In the genomic region with DNA sequence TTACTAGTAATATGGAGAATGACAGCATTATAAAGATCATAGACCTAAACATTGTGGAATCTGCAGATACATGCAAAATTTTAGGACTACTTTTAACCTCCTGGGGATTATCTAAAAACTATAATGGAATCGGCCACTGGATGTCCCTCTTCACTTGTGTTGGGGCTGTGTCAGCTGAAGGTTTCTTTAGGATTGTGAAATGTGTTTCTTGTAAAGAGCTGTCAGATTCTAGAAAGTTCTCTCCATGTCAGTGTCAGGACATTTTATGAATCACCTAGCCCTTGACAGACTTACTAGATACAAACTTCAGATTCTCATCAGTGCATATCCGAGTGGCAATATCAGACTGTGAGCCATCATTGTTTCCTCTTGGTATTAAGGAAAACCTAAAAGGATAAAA, we compare ENCODE assay signal across 8 cellular contexts.
A peak's percentile ranks its signal among the peaks of the same experiment; 100 is the strongest.
DNase-seq lines count a peak whose midpoint lies in the region; ATAC-seq, FAIRE-seq and TF ChIP-seq lines count a peak whose summit lies in the region.

No MANE protein-coding gene starts in this region.

- no peaks in the 10 kb centered on the region for H3K36me3 ChIP-seq in MM.1S (replicated peaks; ENCODE audit: insufficient read depth, low read length)
- peaks cover 13 to 74% (median 49%) of the 10 kb centered on the region in 4 donors for H3K36me3 ChIP-seq in liver (ENCODE audit: control insufficient read depth in 4 of 4, insufficient read depth in 3 of 4, low read depth in 1 of 4, low read length in 3 of 4)
- H3K36me3 ChIP-seq in upper lobe of left lung, result no peaks in the 10 kb centered on the region

- no peak overlapping the region for H3K27ac Mint-ChIP-seq in activated CD4-positive, alpha-beta memory T cell treated with anti-CD3 and anti-CD28 coated beads, Interleukin-2, amount 10 ng/mL, durations not matched to agents 7 days and 5 days
- no peak overlapping the region for H3K27ac Mint-ChIP-seq in activated CD4-positive, alpha-beta memory T cell treated with anti-CD3 and anti-CD28 coated beads for 36 hours

- no peaks in the 10 kb centered on the region for H3K36me3 Mint-ChIP-seq in activated CD4-positive, alpha-beta memory T cell treated with anti-CD3 and anti-CD28 coated beads, Interleukin-2, amount 10 ng/mL, durations not matched to agents 7 days and 5 days (ENCODE audit: low read depth)
- no peaks in the 10 kb centered on the region for H3K36me3 Mint-ChIP-seq in activated CD4-positive, alpha-beta memory T cell treated with anti-CD3 and anti-CD28 coated beads for 36 hours

- H3F3A ChIP-seq in MM.1S (ENCODE audit: insufficient read depth, low read length), result no peaks in the 10 kb centered on the region

- intact Hi-C loops in activated CD4-positive, alpha-beta memory T cell treated with anti-CD3 and anti-CD28 coated beads for 36 hours (cut with micrococcal nuclease), result no loop called here

- H3K9me3 ChIP-seq in MM.1S (replicated peaks; ENCODE audit: insufficient read depth, low read length) (no peaks in the 10 kb centered on the region), liver (ENCODE audit: control insufficient read depth in 4 of 4, low read length in 3 of 4) (no peaks in the 10 kb centered on the region), upper lobe of left lung (peaks cover 0 to 5% (median 0%) of the 10 kb centered on the region in 4 donors)

- FAIRE-seq in D721Med (lab: Jason Lieb, UNC), result peak; percentile 88

- peak; percentile 51 for TF ChIP-seq CTCF in D721Med (IDR thresholded peaks at IDR 0.05; ENCODE audit: insufficient read depth, missing control alignments)
- TF ChIP-seq CTCF in MM.1S (IDR thresholded peaks at IDR 0.05; ENCODE audit: low read length), result peak; percentile 17
- TF ChIP-seq CTCF in astrocyte of the cerebellum (IDR thresholded peaks at IDR 0.05; ENCODE audit: low read depth, low read length, missing control alignments), result no peak
- TF ChIP-seq CTCF in liver (IDR thresholded peaks at IDR 0.05; ENCODE audit: low read depth, low read length, missing input control), result no peak
- TF ChIP-seq CTCF in upper lobe of left lung (IDR thresholded peaks at IDR 0.05), result peak in 1 of 6 experiments; percentile 7

- ATAC-seq in upper lobe of left lung (ENCODE audit: low FRiP score in 2 of 2), result no peak

- no peaks in the 10 kb centered on the region for H3K4me1 Mint-ChIP-seq in activated CD4-positive, alpha-beta memory T cell treated with anti-CD3 and anti-CD28 coated beads, Interleukin-2, amount 10 ng/mL, durations not matched to agents 7 days and 5 days
- no peaks in the 10 kb centered on the region for H3K4me1 Mint-ChIP-seq in activated CD4-positive, alpha-beta memory T cell treated with anti-CD3 and anti-CD28 coated beads for 36 hours (ENCODE audit: low read depth)

- H2AFZ ChIP-seq in MM.1S (ENCODE audit: low read length), result no peak overlapping the region

- POLR2A ChIA-PET in activated CD4-positive, alpha-beta memory T cell treated with anti-CD3 and anti-CD28 coated beads, Interleukin-2, amount 10 ng/mL, durations not matched to agents 7 days and 5 days (lab: Charles Lee), result no interaction called here
- POLR2A ChIA-PET in activated CD4-positive, alpha-beta memory T cell treated with anti-CD3 and anti-CD28 coated beads for 36 hours (lab: Charles Lee), result no interaction called here

- no peak overlapping the region for H3K4me3 Mint-ChIP-seq in activated CD4-positive, alpha-beta memory T cell treated with anti-CD3 and anti-CD28 coated beads, Interleukin-2, amount 10 ng/mL, durations not matched to agents 7 days and 5 days
- no peak overlapping the region for H3K4me3 Mint-ChIP-seq in activated CD4-positive, alpha-beta memory T cell treated with anti-CD3 and anti-CD28 coated beads for 36 hours

- H3K27me3 ChIP-seq in MM.1S (replicated peaks; ENCODE audit: insufficient read depth, low read length) (no peaks in the 10 kb centered on the region), liver (ENCODE audit: control insufficient read depth in 4 of 4, insufficient read depth in 4 of 4, low read length in 3 of 4) (no peaks in the 10 kb centered on the region), upper lobe of left lung (no peaks in the 10 kb centered on the region)

- 66% methylated on average over 2 of the region's 2 CpGs for WGBS in liver
- WGBS in upper lobe of left lung, 2 donors, result 42 to 48% methylated on average over 2 of the region's 2 CpGs

- CTCF ChIA-PET in activated CD4-positive, alpha-beta memory T cell treated with anti-CD3 and anti-CD28 coated beads, Interleukin-2, amount 10 ng/mL, durations not matched to agents 7 days and 5 days (lab: Charles Lee), result no interaction called here
- CTCF ChIA-PET in activated CD4-positive, alpha-beta memory T cell treated with anti-CD3 and anti-CD28 coated beads for 36 hours (lab: Charles Lee), result no interaction called here

- TF ChIP-seq EP300 in upper lobe of left lung (IDR thresholded peaks at IDR 0.05), result no peak

- no peak for TF ChIP-seq POLR2A in upper lobe of left lung (IDR thresholded peaks at IDR 0.05)

- no peak overlapping the region for H3K9ac ChIP-seq in MM.1S (ENCODE audit: low read length)
- no peak overlapping the region for H3K9ac ChIP-seq in liver (ENCODE audit: low read depth in 1 of 2, low read length in 2 of 2)

- DNase-seq in D721Med (ENCODE audit: insufficient read length, low spot score), result no peak
- DNase-seq in MM.1S, result peak; percentile 13
- DNase-seq in astrocyte of the cerebellum (ENCODE audit: low read depth), result peak; percentile 0
- DNase-seq in activated CD4-positive, alpha-beta memory T cell treated with anti-CD3 and anti-CD28 coated beads, Interleukin-2, amount 10 ng/mL, durations not matched to agents 7 days and 5 days, result no peak
- DNase-seq in activated CD4-positive, alpha-beta memory T cell treated with anti-CD3 and anti-CD28 coated beads for 36 hours, result no peak
- DNase-seq in upper lobe of left lung, result no peak
- DNase-seq in central memory CD4-positive, alpha-beta T cell, result no peak

- H3K4me2 ChIP-seq in MM.1S (ENCODE audit: low read depth, low read length), result no peak overlapping the region

- H3K4me1 ChIP-seq in MM.1S (ENCODE audit: low read length) (no peaks in the 10 kb centered on the region), liver (ENCODE audit: control insufficient read depth in 4 of 4, insufficient read depth in 4 of 4, low read length in 3 of 4) (peaks cover 0 to 30% (median 10%) of the 10 kb centered on the region in 4 donors), upper lobe of left lung (no peaks in the 10 kb centered on the region)

- H3K4me3 ChIP-seq in MM.1S (ENCODE audit: low read length) (no peak overlapping the region), astrocyte of the cerebellum (ENCODE audit: low read depth, low read length) (no peak overlapping the region), liver (ENCODE audit: low read depth in 1 of 3, low read length in 3 of 3) (no peak overlapping the region), upper lobe of left lung (no peak overlapping the region)

- in situ Hi-C loops in astrocyte of the cerebellum (cut with HindIII; ENCODE audit: low sequenced_read_pairs), result no loop called here

- no peaks in the 10 kb centered on the region for H3K27me3 Mint-ChIP-seq in activated CD4-positive, alpha-beta memory T cell treated with anti-CD3 and anti-CD28 coated beads, Interleukin-2, amount 10 ng/mL, durations not matched to agents 7 days and 5 days
- no peaks in the 10 kb centered on the region for H3K27me3 Mint-ChIP-seq in activated CD4-positive, alpha-beta memory T cell treated with anti-CD3 and anti-CD28 coated beads for 36 hours

- H3K9me3 Mint-ChIP-seq in activated CD4-positive, alpha-beta memory T cell treated with anti-CD3 and anti-CD28 coated beads, Interleukin-2, amount 10 ng/mL, durations not matched to agents 7 days and 5 days, result peaks cover 9% of the 10 kb centered on the region
- H3K9me3 Mint-ChIP-seq in activated CD4-positive, alpha-beta memory T cell treated with anti-CD3 and anti-CD28 coated beads for 36 hours, result peaks cover 9% of the 10 kb centered on the region

- peak; percentile 46 to 57 for TF ChIP-seq RAD21 in liver (IDR thresholded peaks at IDR 0.05)

- H3K9me2 ChIP-seq in MM.1S (replicated peaks; ENCODE audit: insufficient read depth, low read length), result no peaks in the 10 kb centered on the region

- no peaks in the 10 kb centered on the region for H3K79me2 ChIP-seq in MM.1S (ENCODE audit: low read length)

- no peaks in the 10 kb centered on the region for H4K20me1 ChIP-seq in MM.1S (ENCODE audit: insufficient read depth, low read length)

- no peak overlapping the region for H3K27ac ChIP-seq in MM.1S (ENCODE audit: low read length)
- H3K27ac ChIP-seq in liver (ENCODE audit: low read depth in 1 of 2, low read length in 2 of 2), result no peak overlapping the region
- no peak overlapping the region for H3K27ac ChIP-seq in upper lobe of left lung

TF ChIP-seq in liver, 16 proteins besides CTCF, POLR2A, EP300 and RAD21:
- TF ChIP-seq FOXA1 (IDR thresholded peaks at IDR 0.05) (no peak), JUND (IDR thresholded peaks at IDR 0.05) (no peak)
- TF ChIP-seq, protein P1, sequence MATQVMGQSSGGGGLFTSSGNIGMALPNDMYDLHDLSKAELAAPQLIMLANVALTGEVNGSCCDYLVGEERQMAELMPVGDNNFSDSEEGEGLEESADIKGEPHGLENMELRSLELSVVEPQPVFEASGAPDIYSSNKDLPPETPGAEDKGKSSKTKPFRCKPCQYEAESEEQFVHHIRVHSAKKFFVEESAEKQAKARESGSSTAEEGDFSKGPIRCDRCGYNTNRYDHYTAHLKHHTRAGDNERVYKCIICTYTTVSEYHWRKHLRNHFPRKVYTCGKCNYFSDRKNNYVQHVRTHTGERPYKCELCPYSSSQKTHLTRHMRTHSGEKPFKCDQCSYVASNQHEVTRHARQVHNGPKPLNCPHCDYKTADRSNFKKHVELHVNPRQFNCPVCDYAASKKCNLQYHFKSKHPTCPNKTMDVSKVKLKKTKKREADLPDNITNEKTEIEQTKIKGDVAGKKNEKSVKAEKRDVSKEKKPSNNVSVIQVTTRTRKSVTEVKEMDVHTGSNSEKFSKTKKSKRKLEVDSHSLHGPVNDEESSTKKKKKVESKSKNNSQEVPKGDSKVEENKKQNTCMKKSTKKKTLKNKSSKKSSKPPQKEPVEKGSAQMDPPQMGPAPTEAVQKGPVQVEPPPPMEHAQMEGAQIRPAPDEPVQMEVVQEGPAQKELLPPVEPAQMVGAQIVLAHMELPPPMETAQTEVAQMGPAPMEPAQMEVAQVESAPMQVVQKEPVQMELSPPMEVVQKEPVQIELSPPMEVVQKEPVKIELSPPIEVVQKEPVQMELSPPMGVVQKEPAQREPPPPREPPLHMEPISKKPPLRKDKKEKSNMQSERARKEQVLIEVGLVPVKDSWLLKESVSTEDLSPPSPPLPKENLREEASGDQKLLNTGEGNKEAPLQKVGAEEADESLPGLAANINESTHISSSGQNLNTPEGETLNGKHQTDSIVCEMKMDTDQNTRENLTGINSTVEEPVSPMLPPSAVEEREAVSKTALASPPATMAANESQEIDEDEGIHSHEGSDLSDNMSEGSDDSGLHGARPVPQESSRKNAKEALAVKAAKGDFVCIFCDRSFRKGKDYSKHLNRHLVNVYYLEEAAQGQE (IDR thresholded peaks at IDR 0.05), result no peak

Comparison
In these comparisons a context has a peak if more than half of its experiments do, and no peak if none do; other contexts are left out.
1. DNase-seq: peak in MM.1S (single experiment) and astrocyte of the cerebellum (single experiment); none in D721Med (single experiment), activated CD4-positive, alpha-beta memory T cell treated with anti-CD3 and anti-CD28 coated beads, Interleukin-2, amount 10 ng/mL, durations not matched to agents 7 days and 5 days (single experiment), activated CD4-positive, alpha-beta memory T cell treated with anti-CD3 and anti-CD28 coated beads for 36 hours (single experiment), upper lobe of left lung (0 of 2) and central memory CD4-positive, alpha-beta T cell (single experiment).
2. CTCF ChIP-seq: peak in D721Med (single experiment) and MM.1S (single experiment); none in astrocyte of the cerebellum (single experiment) and liver (single experiment).